In genomic region chr7:106736123-106736507, GRCh38 we compare ENCODE assay signal across 16 cellular contexts.
A peak's percentile ranks its signal among the peaks of the same experiment; 100 is the strongest.
DNase-seq lines count a peak whose midpoint lies in the region; ATAC-seq, FAIRE-seq and TF ChIP-seq lines count a peak whose summit lies in the region.
"Had no signal": no experiment of that assay in that cellular context is flagged by ENCODE, and none has a peak within 500 bp of the region (broad histone marks: within the 10 kb centered on the region; RNA-seq: fewer than 3 reads in every experiment).

No MANE protein-coding gene starts in this region.

- H3K36me3 Mint-ChIP-seq in stimulated activated naive CD8-positive, alpha-beta T cell treated with anti-CD3 and anti-CD28 coated beads, Interleukin-15, Interleukin-2, amounts not matched to agents 100 ng/mL and 50 ng/mL, for 24 hours (ENCODE audit: low read depth): no peaks in the 10 kb centered on the region
- H3K36me3 Mint-ChIP-seq in WTC11: peaks cover 9% of the 10 kb centered on the region
- H3K36me3 Mint-ChIP-seq: activated naive CD4-positive, alpha-beta T cell treated with anti-CD3 and anti-CD28 coated beads, Interleukin-2, amount 10 ng/mL, durations not matched to agents 7 days and 5 days; CD8-positive, alpha-beta memory T cell; naive thymus-derived CD8-positive, alpha-beta T cell had no signal

- DNase-seq in stimulated activated naive CD8-positive, alpha-beta T cell treated with anti-CD3 and anti-CD28 coated beads, Interleukin-15, amount 100 ng/mL, for 72 hours: no peak
- DNase-seq in WTC11 (ENCODE audit: low spot score) (no peak), keratinocyte (ENCODE audit: low read depth, low spot score) (no peak), cerebellar nuclear complex (lab: John Stamatoyannopoulos, UW) (no peak), hypothalamus (lab: John Stamatoyannopoulos, UW) (no peak)
- DNase-seq: DMS79 treated with DMSO at 0.1 percent for 48 hours, Right ventricle myocardium superior had no signal

- dilution Hi-C loops in keratinocyte (cut with MboI; ENCODE audit: extremely low pct_ligation_motif_present, low sequenced_read_pairs): no loop called here

- peak overlapping the region; percentile 11 for H2AFZ ChIP-seq in keratinocyte (ENCODE audit: control insufficient read depth, low read length)

- POLR2A ChIA-PET in WTC11 (lab: Charles Lee): no interaction called here

- no peaks in the 10 kb centered on the region for H3K27me3 Mint-ChIP-seq in stimulated activated naive CD8-positive, alpha-beta T cell treated with anti-CD3 and anti-CD28 coated beads, Interleukin-15, Interleukin-2, amounts not matched to agents 100 ng/mL and 50 ng/mL, for 24 hours
- H3K27me3 Mint-ChIP-seq in stimulated activated naive CD8-positive, alpha-beta T cell treated with anti-CD3 and anti-CD28 coated beads, Interleukin-15, amount 100 ng/mL, for 72 hours: no peaks in the 10 kb centered on the region
- no peaks in the 10 kb centered on the region; the same call in 1 of the 2 replicates for H3K27me3 Mint-ChIP-seq in WTC11 (ENCODE audit: low read depth)
- H3K27me3 Mint-ChIP-seq: activated naive CD4-positive, alpha-beta T cell treated with anti-CD3 and anti-CD28 coated beads, Interleukin-2, amount 10 ng/mL, durations not matched to agents 7 days and 5 days; naive thymus-derived CD8-positive, alpha-beta T cell had no signal

- H3K27ac ChIP-seq in keratinocyte (ENCODE audit: control insufficient read depth, insufficient read depth, low read length): no peak overlapping the region
- H3K27ac ChIP-seq: colonic mucosa, HL-60 had no signal

- no peaks in the 10 kb centered on the region for H3K9me1 ChIP-seq in keratinocyte (ENCODE audit: control insufficient read depth, extremely low read depth, insufficient read depth, low read length)

- H3K9me3 ChIP-seq in keratinocyte (ENCODE audit: control insufficient read depth, low read depth, low read length): no peaks in the 10 kb centered on the region
- H3K9me3 ChIP-seq: body of pancreas, colonic mucosa, tibial artery had no signal

- H3K4me3 Mint-ChIP-seq in stimulated activated naive CD8-positive, alpha-beta T cell treated with anti-CD3 and anti-CD28 coated beads, Interleukin-15, Interleukin-2, amounts not matched to agents 100 ng/mL and 50 ng/mL, for 24 hours: peak overlapping the region; percentile 1
- H3K4me3 Mint-ChIP-seq in stimulated activated naive CD8-positive, alpha-beta T cell treated with anti-CD3 and anti-CD28 coated beads, Interleukin-15, amount 100 ng/mL, for 72 hours: peak overlapping the region in 1 of 2 donors; percentile 55
- no peak overlapping the region for H3K4me3 Mint-ChIP-seq in WTC11
- H3K4me3 Mint-ChIP-seq: activated naive CD4-positive, alpha-beta T cell treated with anti-CD3 and anti-CD28 coated beads, Interleukin-2, amount 10 ng/mL, durations not matched to agents 7 days and 5 days; CD8-positive, alpha-beta memory T cell had no signal

- peaks cover 55% of the 10 kb centered on the region for H3K4me1 Mint-ChIP-seq in stimulated activated naive CD8-positive, alpha-beta T cell treated with anti-CD3 and anti-CD28 coated beads, Interleukin-15, Interleukin-2, amounts not matched to agents 100 ng/mL and 50 ng/mL, for 24 hours (ENCODE audit: low read depth)
- H3K4me1 Mint-ChIP-seq in stimulated activated naive CD8-positive, alpha-beta T cell treated with anti-CD3 and anti-CD28 coated beads, Interleukin-15, amount 100 ng/mL, for 72 hours: peaks cover 34% of the 10 kb centered on the region
- peaks cover 15% of the 10 kb centered on the region for H3K4me1 Mint-ChIP-seq in WTC11

- peaks cover 9% of the 10 kb centered on the region for H3K4me1 ChIP-seq in keratinocyte (ENCODE audit: control insufficient read depth, extremely low read depth, insufficient read depth, low read length)
- H3K4me1 ChIP-seq: colonic mucosa had no signal

- no peaks in the 10 kb centered on the region for H3K36me3 ChIP-seq in keratinocyte (ENCODE audit: control insufficient read depth in 2 of 2, extremely low read depth in 1 of 2, insufficient read depth in 2 of 2, low read length in 2 of 2)
- H3K36me3 ChIP-seq: colonic mucosa, tibial artery had no signal

- FAIRE-seq in keratinocyte (lab: Jason Lieb, UNC): no peak

- no peaks in the 10 kb centered on the region for H3K79me2 ChIP-seq in keratinocyte (ENCODE audit: control insufficient read depth, insufficient read depth, low read length)

- peak overlapping the region; percentile 26 for H3K9ac ChIP-seq in keratinocyte (ENCODE audit: control insufficient read depth, extremely low read depth, insufficient read depth, low read length)

- peak overlapping the region; percentile 82 for H3K4me2 ChIP-seq in keratinocyte (ENCODE audit: control insufficient read depth, extremely low read depth, insufficient read depth, low read depth, low read length)

- no peak for TF ChIP-seq CTCF in WTC11 (IDR thresholded peaks at IDR 0.05)
- TF ChIP-seq CTCF in keratinocyte (optimal IDR thresholded peaks at IDR 0.05 in 1 of 3, IDR thresholded peaks at IDR 0.05 in 1 of 3, conservative IDR thresholded peaks at IDR 0.05 in 1 of 3; ENCODE audit: extremely low read depth in 1 of 3, insufficient read depth in 2 of 3, low read length in 3 of 3): no peak

- H3K4me3 ChIP-seq in keratinocyte (ENCODE audit: control insufficient read depth in 2 of 3, extremely low read depth in 1 of 3, insufficient read depth in 2 of 3, low read depth in 1 of 3, low read length in 3 of 3): no peak overlapping the region
- H3K4me3 ChIP-seq: body of pancreas, colonic mucosa, tibial artery had no signal

- no peaks in the 10 kb centered on the region for H4K20me1 ChIP-seq in keratinocyte (ENCODE audit: control insufficient read depth, extremely low read depth, insufficient read depth, low read length)

- H3K27ac Mint-ChIP-seq in stimulated activated naive CD8-positive, alpha-beta T cell treated with anti-CD3 and anti-CD28 coated beads, Interleukin-15, Interleukin-2, amounts not matched to agents 100 ng/mL and 50 ng/mL, for 24 hours: peak overlapping the region; percentile 78
- H3K27ac Mint-ChIP-seq in stimulated activated naive CD8-positive, alpha-beta T cell treated with anti-CD3 and anti-CD28 coated beads, Interleukin-15, amount 100 ng/mL, for 72 hours: no peak overlapping the region
- peak overlapping the region; percentile 93 for H3K27ac Mint-ChIP-seq in WTC11
- H3K27ac Mint-ChIP-seq: activated naive CD4-positive, alpha-beta T cell treated with anti-CD3 and anti-CD28 coated beads, Interleukin-2, amount 10 ng/mL, durations not matched to agents 7 days and 5 days had no signal

- H3K9me3 Mint-ChIP-seq in stimulated activated naive CD8-positive, alpha-beta T cell treated with anti-CD3 and anti-CD28 coated beads, Interleukin-15, Interleukin-2, amounts not matched to agents 100 ng/mL and 50 ng/mL, for 24 hours: no peaks in the 10 kb centered on the region
- peaks cover 0 to 14% of the 10 kb centered on the region in 2 donors for H3K9me3 Mint-ChIP-seq in stimulated activated naive CD8-positive, alpha-beta T cell treated with anti-CD3 and anti-CD28 coated beads, Interleukin-15, amount 100 ng/mL, for 72 hours
- H3K9me3 Mint-ChIP-seq in WTC11: peaks cover 12% of the 10 kb centered on the region

- H3K27me3 ChIP-seq in keratinocyte (ENCODE audit: control insufficient read depth, extremely low read depth, insufficient read depth, low read length): no peaks in the 10 kb centered on the region
- H3K27me3 ChIP-seq: body of pancreas, colonic mucosa, tibial artery had no signal

- CTCF ChIA-PET in WTC11 (lab: Charles Lee): interaction anchor here (0.6 to 3.2 kb wide), 18 partner anchors 8 to 569 kb away, joined by 3 to 62 read pairs (median 4); partner anchors contain the start of gene CCDC71L

- no peak for ATAC-seq in stimulated activated naive CD8-positive, alpha-beta T cell treated with anti-CD3 and anti-CD28 coated beads, Interleukin-15, amount 100 ng/mL, for 72 hours
- ATAC-seq in WTC11 (no peak), HG03175 (IDR thresholded peaks at IDR 0.05; ENCODE audit: unreplicated experiment) (no peak)

TF ChIP-seq in WTC11, 78 proteins besides CTCF, POLR2A, EP300 and RAD21:
- TF ChIP-seq ZNF138 (CRISPR knock-in tag; conservative IDR thresholded peaks at IDR 0.05): no peak
- no peak for TF ChIP-seq IRF1 (CRISPR knock-in tag; IDR thresholded peaks at IDR 0.05)

Comparison
In these comparisons a context has a peak if more than half of its experiments do, and no peak if none do; other contexts are left out.
1. H3K27ac Mint-ChIP-seq: peak in stimulated activated naive CD8-positive, alpha-beta T cell treated with anti-CD3 and anti-CD28 coated beads, Interleukin-15, Interleukin-2, amounts not matched to agents 100 ng/mL and 50 ng/mL, for 24 hours (single experiment) and WTC11 (single experiment); none in stimulated activated naive CD8-positive, alpha-beta T cell treated with anti-CD3 and anti-CD28 coated beads, Interleukin-15, amount 100 ng/mL, for 72 hours (0 of 2).